1 cellular context compared by ENCODE assay signal in genomic region chr1:222811671-222812070, GRCh38.
A peak's percentile ranks its signal among the peaks of the same experiment; 100 is the strongest.
TF ChIP-seq lines count a peak whose summit lies in the region.

No MANE protein-coding gene starts in this region.

TF ChIP-seq in HepG2, 621 proteins besides CTCF, POLR2A, EP300 and RAD21 (continued from another document and continues in another):
- TF ChIP-seq, protein P1, sequence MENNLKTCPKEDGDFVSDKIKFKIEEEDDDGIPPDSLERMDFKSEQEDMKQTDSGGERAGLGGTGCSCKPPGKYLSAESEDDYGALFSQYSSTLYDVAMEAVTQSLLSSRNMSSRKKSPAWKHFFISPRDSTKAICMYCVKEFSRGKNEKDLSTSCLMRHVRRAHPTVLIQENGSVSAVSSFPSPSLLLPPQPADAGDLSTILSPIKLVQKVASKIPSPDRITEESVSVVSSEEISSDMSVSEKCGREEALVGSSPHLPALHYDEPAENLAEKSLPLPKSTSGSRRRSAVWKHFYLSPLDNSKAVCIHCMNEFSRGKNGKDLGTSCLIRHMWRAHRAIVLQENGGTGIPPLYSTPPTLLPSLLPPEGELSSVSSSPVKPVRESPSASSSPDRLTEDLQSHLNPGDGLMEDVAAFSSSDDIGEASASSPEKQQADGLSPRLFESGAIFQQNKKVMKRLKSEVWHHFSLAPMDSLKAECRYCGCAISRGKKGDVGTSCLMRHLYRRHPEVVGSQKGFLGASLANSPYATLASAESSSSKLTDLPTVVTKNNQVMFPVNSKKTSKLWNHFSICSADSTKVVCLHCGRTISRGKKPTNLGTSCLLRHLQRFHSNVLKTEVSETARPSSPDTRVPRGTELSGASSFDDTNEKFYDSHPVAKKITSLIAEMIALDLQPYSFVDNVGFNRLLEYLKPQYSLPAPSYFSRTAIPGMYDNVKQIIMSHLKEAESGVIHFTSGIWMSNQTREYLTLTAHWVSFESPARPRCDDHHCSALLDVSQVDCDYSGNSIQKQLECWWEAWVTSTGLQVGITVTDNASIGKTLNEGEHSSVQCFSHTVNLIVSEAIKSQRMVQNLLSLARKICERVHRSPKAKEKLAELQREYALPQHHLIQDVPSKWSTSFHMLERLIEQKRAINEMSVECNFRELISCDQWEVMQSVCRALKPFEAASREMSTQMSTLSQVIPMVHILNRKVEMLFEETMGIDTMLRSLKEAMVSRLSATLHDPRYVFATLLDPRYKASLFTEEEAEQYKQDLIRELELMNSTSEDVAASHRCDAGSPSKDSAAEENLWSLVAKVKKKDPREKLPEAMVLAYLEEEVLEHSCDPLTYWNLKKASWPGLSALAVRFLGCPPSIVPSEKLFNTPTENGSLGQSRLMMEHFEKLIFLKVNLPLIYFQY (CRISPR knock-in tag; IDR thresholded peaks at IDR 0.05; ENCODE audit: borderline replicate concordance) = no peak
- TF ChIP-seq KAT2B (IDR thresholded peaks at IDR 0.05; ENCODE audit: borderline replicate concordance, low read depth, low read length) (no peak), ZNF333 (CRISPR knock-in tag; IDR thresholded peaks at IDR 0.05; ENCODE audit: borderline replicate concordance) (no peak), FOXJ3 (CRISPR knock-in tag; IDR thresholded peaks at IDR 0.05; ENCODE audit: borderline replicate concordance) (no peak), ZNF234 (CRISPR knock-in tag; conservative IDR thresholded peaks at IDR 0.05) (no peak), NCOA1 (CRISPR knock-in tag; IDR thresholded peaks at IDR 0.05) (no peak), ZNF558 (CRISPR knock-in tag; IDR thresholded peaks at IDR 0.05; ENCODE audit: borderline replicate concordance) (no peak), CEBPZ (IDR thresholded peaks at IDR 0.05; ENCODE audit: low read length) (no peak), HOMEZ (CRISPR knock-in tag; IDR thresholded peaks at IDR 0.05; ENCODE audit: low read depth) (no peak), ZNF776 (CRISPR knock-in tag; IDR thresholded peaks at IDR 0.05) (no peak), ZNF574 (CRISPR knock-in tag; IDR thresholded peaks at IDR 0.05) (no peak), ZNF510 (CRISPR knock-in tag; IDR thresholded peaks at IDR 0.05; ENCODE audit: low read depth) (no peak), ZNF264 (CRISPR knock-in tag; IDR thresholded peaks at IDR 0.05) (no peak), AGO1 (IDR thresholded peaks at IDR 0.05; ENCODE audit: low read depth, low read length, poor library complexity, severe bottlenecking) (no peak), ZBTB33 (CRISPR knock-in tag; IDR thresholded peaks at IDR 0.05) (no peak), ZNF788 (CRISPR knock-in tag; IDR thresholded peaks at IDR 0.05; ENCODE audit: borderline replicate concordance) (no peak), ZNF317 (CRISPR knock-in tag; IDR thresholded peaks at IDR 0.05) (no peak), ZNF354B (CRISPR knock-in tag; IDR thresholded peaks at IDR 0.05) (no peak), PLRG1 (conservative IDR thresholded peaks at IDR 0.05) (no peak), ZNF275 (CRISPR knock-in tag; IDR thresholded peaks at IDR 0.05; ENCODE audit: borderline replicate concordance) (no peak), HOXA5 (CRISPR knock-in tag; IDR thresholded peaks at IDR 0.05) (no peak), ZNF83 (CRISPR knock-in tag; IDR thresholded peaks at IDR 0.05; ENCODE audit: borderline replicate concordance) (no peak), ATRX (CRISPR knock-in tag; IDR thresholded peaks at IDR 0.05; ENCODE audit: borderline replicate concordance) (no peak), FIP1L1 (IDR thresholded peaks at IDR 0.05; ENCODE audit: borderline replicate concordance, insufficient read depth, low read depth, low read length) (no peak), ZNF431 (CRISPR knock-in tag; IDR thresholded peaks at IDR 0.05; ENCODE audit: borderline replicate concordance, low read depth) (no peak), HNF4A (CRISPR knock-in tag; IDR thresholded peaks at IDR 0.05) (peak; percentile 83), JUND (CRISPR knock-in tag; IDR thresholded peaks at IDR 0.05) (no peak), ZNF576 (CRISPR knock-in tag; IDR thresholded peaks at IDR 0.05) (no peak), NFIB (CRISPR knock-in tag; IDR thresholded peaks at IDR 0.05; ENCODE audit: borderline replicate concordance) (no peak), GATAD2A (CRISPR knock-in tag; IDR thresholded peaks at IDR 0.05) (peak; percentile 39; the same call in 1 of the 2 replicates), JARID2 (CRISPR knock-in tag; IDR thresholded peaks at IDR 0.05; ENCODE audit: insufficient replicate concordance) (no peak), ATF7-NPFF (CRISPR knock-in tag; IDR thresholded peaks at IDR 0.05; ENCODE audit: low read depth) (no peak), ZFP41 (CRISPR knock-in tag; IDR thresholded peaks at IDR 0.05; ENCODE audit: borderline replicate concordance) (no peak), CEBPG (CRISPR knock-in tag; IDR thresholded peaks at IDR 0.05) (peak; percentile 44; the same call in 1 of the 2 replicates), GATAD1 (CRISPR knock-in tag; IDR thresholded peaks at IDR 0.05) (no peak)
- TF ChIP-seq, protein P2, sequence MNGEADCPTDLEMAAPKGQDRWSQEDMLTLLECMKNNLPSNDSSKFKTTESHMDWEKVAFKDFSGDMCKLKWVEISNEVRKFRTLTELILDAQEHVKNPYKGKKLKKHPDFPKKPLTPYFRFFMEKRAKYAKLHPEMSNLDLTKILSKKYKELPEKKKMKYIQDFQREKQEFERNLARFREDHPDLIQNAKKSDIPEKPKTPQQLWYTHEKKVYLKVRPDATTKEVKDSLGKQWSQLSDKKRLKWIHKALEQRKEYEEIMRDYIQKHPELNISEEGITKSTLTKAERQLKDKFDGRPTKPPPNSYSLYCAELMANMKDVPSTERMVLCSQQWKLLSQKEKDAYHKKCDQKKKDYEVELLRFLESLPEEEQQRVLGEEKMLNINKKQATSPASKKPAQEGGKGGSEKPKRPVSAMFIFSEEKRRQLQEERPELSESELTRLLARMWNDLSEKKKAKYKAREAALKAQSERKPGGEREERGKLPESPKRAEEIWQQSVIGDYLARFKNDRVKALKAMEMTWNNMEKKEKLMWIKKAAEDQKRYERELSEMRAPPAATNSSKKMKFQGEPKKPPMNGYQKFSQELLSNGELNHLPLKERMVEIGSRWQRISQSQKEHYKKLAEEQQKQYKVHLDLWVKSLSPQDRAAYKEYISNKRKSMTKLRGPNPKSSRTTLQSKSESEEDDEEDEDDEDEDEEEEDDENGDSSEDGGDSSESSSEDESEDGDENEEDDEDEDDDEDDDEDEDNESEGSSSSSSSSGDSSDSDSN (CRISPR knock-in tag; IDR thresholded peaks at IDR 0.05) = no peak
- TF ChIP-seq, protein P3, sequence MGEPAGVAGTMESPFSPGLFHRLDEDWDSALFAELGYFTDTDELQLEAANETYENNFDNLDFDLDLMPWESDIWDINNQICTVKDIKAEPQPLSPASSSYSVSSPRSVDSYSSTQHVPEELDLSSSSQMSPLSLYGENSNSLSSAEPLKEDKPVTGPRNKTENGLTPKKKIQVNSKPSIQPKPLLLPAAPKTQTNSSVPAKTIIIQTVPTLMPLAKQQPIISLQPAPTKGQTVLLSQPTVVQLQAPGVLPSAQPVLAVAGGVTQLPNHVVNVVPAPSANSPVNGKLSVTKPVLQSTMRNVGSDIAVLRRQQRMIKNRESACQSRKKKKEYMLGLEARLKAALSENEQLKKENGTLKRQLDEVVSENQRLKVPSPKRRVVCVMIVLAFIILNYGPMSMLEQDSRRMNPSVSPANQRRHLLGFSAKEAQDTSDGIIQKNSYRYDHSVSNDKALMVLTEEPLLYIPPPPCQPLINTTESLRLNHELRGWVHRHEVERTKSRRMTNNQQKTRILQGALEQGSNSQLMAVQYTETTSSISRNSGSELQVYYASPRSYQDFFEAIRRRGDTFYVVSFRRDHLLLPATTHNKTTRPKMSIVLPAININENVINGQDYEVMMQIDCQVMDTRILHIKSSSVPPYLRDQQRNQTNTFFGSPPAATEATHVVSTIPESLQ (CRISPR knock-in tag; conservative IDR thresholded peaks at IDR 0.05) = no peak
- TF ChIP-seq, protein P4, sequence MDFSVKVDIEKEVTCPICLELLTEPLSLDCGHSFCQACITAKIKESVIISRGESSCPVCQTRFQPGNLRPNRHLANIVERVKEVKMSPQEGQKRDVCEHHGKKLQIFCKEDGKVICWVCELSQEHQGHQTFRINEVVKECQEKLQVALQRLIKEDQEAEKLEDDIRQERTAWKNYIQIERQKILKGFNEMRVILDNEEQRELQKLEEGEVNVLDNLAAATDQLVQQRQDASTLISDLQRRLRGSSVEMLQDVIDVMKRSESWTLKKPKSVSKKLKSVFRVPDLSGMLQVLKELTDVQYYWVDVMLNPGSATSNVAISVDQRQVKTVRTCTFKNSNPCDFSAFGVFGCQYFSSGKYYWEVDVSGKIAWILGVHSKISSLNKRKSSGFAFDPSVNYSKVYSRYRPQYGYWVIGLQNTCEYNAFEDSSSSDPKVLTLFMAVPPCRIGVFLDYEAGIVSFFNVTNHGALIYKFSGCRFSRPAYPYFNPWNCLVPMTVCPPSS (IDR thresholded peaks at IDR 0.05) = no peak
- TF ChIP-seq, protein P5, sequence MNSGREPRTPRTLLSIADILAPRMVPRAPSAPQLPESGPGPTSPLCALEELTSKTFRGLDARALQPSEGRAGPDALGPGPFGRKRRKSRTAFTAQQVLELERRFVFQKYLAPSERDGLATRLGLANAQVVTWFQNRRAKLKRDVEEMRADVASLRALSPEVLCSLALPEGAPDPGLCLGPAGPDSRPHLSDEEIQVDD (CRISPR knock-in tag; IDR thresholded peaks at IDR 0.05; ENCODE audit: borderline replicate concordance) = no peak
